8 cellular contexts compared by ENCODE assay signal in the genomic region with DNA sequence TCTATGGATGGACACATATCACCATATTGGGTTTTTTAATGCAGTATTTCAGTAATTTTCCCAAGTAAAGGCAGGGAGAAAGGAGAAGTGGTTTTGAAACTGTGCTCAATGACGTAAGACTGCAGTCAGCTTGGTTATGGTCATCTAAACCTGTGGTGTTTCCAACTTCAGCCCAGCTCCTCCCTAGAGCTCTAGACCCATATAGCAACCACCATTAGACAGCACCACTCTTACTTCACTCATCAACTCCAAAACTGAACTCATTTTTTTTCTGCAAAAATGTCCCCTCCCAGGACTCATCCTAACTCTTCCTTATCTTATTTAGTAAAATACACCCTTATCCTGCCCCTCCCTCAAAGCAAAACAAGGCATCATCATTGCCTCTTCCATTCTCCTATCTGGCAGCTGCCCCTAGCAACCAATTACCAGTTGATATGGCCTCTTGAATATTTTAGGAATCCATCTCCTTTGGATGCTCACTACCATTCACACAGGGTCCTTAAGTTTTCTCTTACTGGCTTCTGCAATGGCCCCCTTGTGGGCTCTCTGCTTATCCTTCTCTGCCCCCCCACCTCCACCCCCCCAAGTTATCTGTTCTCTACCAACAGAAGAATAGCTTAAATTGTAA. TPM values are rescaled to one million over a fixed set of nuclear protein-coding genes. Genes with fewer than 3 reads are reported as not detected.
A peak's percentile ranks its signal among the peaks of the same experiment; 100 is the strongest.
DNase-seq lines count a peak whose midpoint lies in the region; TF ChIP-seq lines count a peak whose summit lies in the region.

No MANE protein-coding gene starts in this region.

- H3K27ac ChIP-seq in parathyroid adenoma (no peak overlapping the region), stomach (peak overlapping the region in 2 of 5 donors; percentile 16 to 91)

- H3K36me3 ChIP-seq in adipocyte (ENCODE audit: control insufficient read depth, insufficient read depth, low read length, severe bottlenecking) (no peaks in the 10 kb centered on the region), parathyroid adenoma (ENCODE audit: control insufficient read depth, insufficient read depth, low read length) (no peaks in the 10 kb centered on the region), stomach (no peaks in the 10 kb centered on the region)

- H3K9ac ChIP-seq in adipocyte (ENCODE audit: low read length) = no peak overlapping the region
- H3K9ac ChIP-seq in parathyroid adenoma = no peak overlapping the region

- no peaks in the 10 kb centered on the region for H3K27me3 ChIP-seq in adipocyte (replicated peaks; ENCODE audit: control insufficient read depth, insufficient read depth, low read length)
- H3K27me3 ChIP-seq in parathyroid adenoma (ENCODE audit: control insufficient read depth, insufficient read depth, low read length) = no peaks in the 10 kb centered on the region
- no peaks in the 10 kb centered on the region for H3K27me3 ChIP-seq in stomach

- no peak for DNase-seq in T-helper 2 cell treated with Interferon-gamma antibody and Interleukin-4, amounts not matched to agents 5 μg/mL and 100 μg/mL, for 36 hours (ENCODE audit: low spot score)
- DNase-seq in T-helper 2 cell (no peak), adipocyte (ENCODE audit: low read depth) (peak; percentile 26), NCI-H1694 (lab: John Stamatoyannopoulos, UW) (no peak), stomach (no peak)
- no peak for DNase-seq in activated CD4-positive, CD25-positive, alpha-beta regulatory T cell (lab: John Stamatoyannopoulos, UW)

- peaks cover 2% of the 10 kb centered on the region for H3K27me3 Mint-ChIP-seq in T-helper 2 cell treated with Interferon-gamma antibody and Interleukin-4, amounts not matched to agents 5 μg/mL and 100 μg/mL, for 36 hours (ENCODE audit: low read depth)
- H3K27me3 Mint-ChIP-seq in IgD-negative memory B cell = no peaks in the 10 kb centered on the region

- TF ChIP-seq POLR2A in stomach (IDR thresholded peaks at IDR 0.05) = no peak

- peaks cover 10% of the 10 kb centered on the region for H3K36me3 Mint-ChIP-seq in T-helper 2 cell treated with Interferon-gamma antibody and Interleukin-4, amounts not matched to agents 5 μg/mL and 100 μg/mL, for 36 hours (ENCODE audit: low read depth)
- H3K36me3 Mint-ChIP-seq in IgD-negative memory B cell = peaks cover 2% of the 10 kb centered on the region

- H3K4me1 ChIP-seq in adipocyte (ENCODE audit: control insufficient read depth, insufficient read depth, low read length) (peaks cover 45% of the 10 kb centered on the region), parathyroid adenoma (peaks cover 11% of the 10 kb centered on the region), stomach (peaks cover 21 to 43% (median 40%) of the 10 kb centered on the region in 4 donors)

- peak overlapping the region; percentile 85 for H3K4me3 Mint-ChIP-seq in T-helper 2 cell treated with Interferon-gamma antibody and Interleukin-4, amounts not matched to agents 5 μg/mL and 100 μg/mL, for 36 hours
- peak overlapping the region; percentile 88 to 96 (median 92) for H3K4me3 Mint-ChIP-seq in IgD-negative memory B cell

- peak overlapping the region; percentile 97 for H3K4me2 ChIP-seq in parathyroid adenoma (ENCODE audit: low read length)

- no peak for TF ChIP-seq CTCF in parathyroid adenoma (IDR thresholded peaks at IDR 0.05)
- no peak for TF ChIP-seq CTCF in stomach (IDR thresholded peaks at IDR 0.05)

- H3K9me3 ChIP-seq in adipocyte (ENCODE audit: control insufficient read depth, low read length) (no peaks in the 10 kb centered on the region), parathyroid adenoma (ENCODE audit: control insufficient read depth, low read length) (no peaks in the 10 kb centered on the region), stomach (no peaks in the 10 kb centered on the region)

- no peak overlapping the region for H2AFZ ChIP-seq in parathyroid adenoma

- TF ChIP-seq EP300 in stomach (IDR thresholded peaks at IDR 0.05) = no peak

- H3K4me1 Mint-ChIP-seq in T-helper 2 cell treated with Interferon-gamma antibody and Interleukin-4, amounts not matched to agents 5 μg/mL and 100 μg/mL, for 36 hours (ENCODE audit: low read depth) = peaks cover 28% of the 10 kb centered on the region
- H3K4me1 Mint-ChIP-seq in IgD-negative memory B cell = peaks cover 25 to 38% (median 25%) of the 10 kb centered on the region in 3 donors

- H3K27ac Mint-ChIP-seq in T-helper 2 cell treated with Interferon-gamma antibody and Interleukin-4, amounts not matched to agents 5 μg/mL and 100 μg/mL, for 36 hours = no peak overlapping the region
- peak overlapping the region; percentile 88 to 96 (median 92) for H3K27ac Mint-ChIP-seq in IgD-negative memory B cell

- peaks cover 20% of the 10 kb centered on the region for H3K79me2 ChIP-seq in parathyroid adenoma

- 79 to 95% (median 92%) methylated on average over 1 of the region's 1 CpG for WGBS in stomach, 5 donors

- H3K9me3 Mint-ChIP-seq in T-helper 2 cell treated with Interferon-gamma antibody and Interleukin-4, amounts not matched to agents 5 μg/mL and 100 μg/mL, for 36 hours = no peaks in the 10 kb centered on the region
- no peaks in the 10 kb centered on the region for H3K9me3 Mint-ChIP-seq in IgD-negative memory B cell

- intact Hi-C loops in stomach (cut with DNase I; ENCODE audit: low total_unique reads) = no loop called here

- peak overlapping the region; percentile 93 for H3K4me3 ChIP-seq in adipocyte (ENCODE audit: low read length)
- H3K4me3 ChIP-seq in parathyroid adenoma (ENCODE audit: low read depth, low read length) = peak overlapping the region; percentile 92
- H3K4me3 ChIP-seq in stomach = no peak overlapping the region

RNA-seq across cellular contexts. Expression of a gene that starts 1.5 kb away (rescaled TPM):
- 36.0 TPM for polyA plus RNA-seq in IgD-negative memory B cell
- total RNA-seq in stomach = 10 to 100 TPM; 10.6 to 40.3 (median 33.8) TPM
- 10 to 100 TPM; 26.6 to 57.0 (median 29.4) TPM for polyA plus RNA-seq in stomach

RNA-seq across cellular contexts. Expression of a gene that starts 55.7 kb away (rescaled TPM):
- polyA plus RNA-seq in IgD-negative memory B cell (11.5 TPM), stomach (10 to 100 TPM; 26.5 to 38.6 (median 29.4) TPM)
- 10 to 100 TPM in 2 of 5 donors, 1 to 10 TPM in 3; 1.2 to 33.0 (median 9.6) TPM for total RNA-seq in stomach

Comparison
In these comparisons a context has a peak if more than half of its experiments do, and no peak if none do; other contexts are left out.
1. H3K4me3 ChIP-seq: peak in adipocyte (single experiment) and parathyroid adenoma (single experiment); none in stomach (0 of 4).